26 cellular contexts compared by ENCODE assay signal in genomic region chr20:54872440-54872839, GRCh38.
"Had no signal": no experiment of that assay in that cellular context is flagged by ENCODE, and none has a peak within 500 bp of the region (broad histone marks: within the 10 kb centered on the region; RNA-seq: fewer than 3 reads in every experiment).

No MANE protein-coding gene starts in this region.

- H3K4me1 Mint-ChIP-seq: endodermal cell had no signal

- H3K4me3 Mint-ChIP-seq: dendritic cell treated with granulocyte-macrophage colony-stimulating factor and Interleukin-4, amounts not matched to agents 40 ng/mL and 50 ng/mL, for 4 days; effector memory CD8-positive, alpha-beta T cell; endodermal cell had no signal

- H3K27me3 ChIP-seq: colonic mucosa, esophagus muscularis mucosa, esophagus squamous epithelium, foreskin keratinocyte, gastrocnemius medialis, gastroesophageal sphincter, heart left ventricle, heart right ventricle had no signal

- H3K4me1 ChIP-seq: colonic mucosa, esophagus muscularis mucosa, esophagus squamous epithelium, foreskin keratinocyte, gastrocnemius medialis, gastroesophageal sphincter, heart left ventricle, heart right ventricle had no signal

- H3K9me3 Mint-ChIP-seq: dendritic cell treated with granulocyte-macrophage colony-stimulating factor and Interleukin-4, amounts not matched to agents 40 ng/mL and 50 ng/mL, for 4 days; endodermal cell had no signal

- H3K27me3 Mint-ChIP-seq: dendritic cell treated with granulocyte-macrophage colony-stimulating factor and Interleukin-4, amounts not matched to agents 40 ng/mL and 50 ng/mL, for 4 days; effector memory CD8-positive, alpha-beta T cell had no signal

- ATAC-seq: effector memory CD8-positive, alpha-beta T cell; esophagus mucosa; foreskin keratinocyte; gastrocnemius medialis; gastroesophageal sphincter; heart left ventricle; heart right ventricle had no signal

- H3K36me3 ChIP-seq: colonic mucosa, esophagus muscularis mucosa, esophagus squamous epithelium, gastrocnemius medialis, gastroesophageal sphincter, heart left ventricle, heart right ventricle had no signal

- H3K4me3 ChIP-seq: colonic mucosa, coronary artery, dorsolateral prefrontal cortex, esophagus muscularis mucosa, esophagus squamous epithelium, gastrocnemius medialis, gastroesophageal sphincter, heart left ventricle, heart right ventricle had no signal

- FAIRE-seq: endothelial cell of umbilical vein had no signal

- H3K27ac ChIP-seq: colonic mucosa, coronary artery, dorsolateral prefrontal cortex, epithelial cell of prostate, esophagus muscularis mucosa, esophagus squamous epithelium, foreskin keratinocyte, gastrocnemius medialis, gastroesophageal sphincter, heart left ventricle, heart right ventricle had no signal

- H3K27ac Mint-ChIP-seq: dendritic cell treated with granulocyte-macrophage colony-stimulating factor and Interleukin-4, amounts not matched to agents 40 ng/mL and 50 ng/mL, for 4 days; effector memory CD8-positive, alpha-beta T cell; endodermal cell had no signal

- H3K9me3 ChIP-seq: colonic mucosa, esophagus muscularis mucosa, esophagus squamous epithelium, gastrocnemius medialis, gastroesophageal sphincter, heart right ventricle had no signal

- DNase-seq: colonic mucosa; cortex of kidney; dermis blood vessel endothelial cell; dorsolateral prefrontal cortex; effector CD4-positive, alpha-beta T cell; effector CD8-positive, alpha-beta T cell; effector memory CD4-positive, alpha-beta T cell; effector memory CD8-positive, alpha-beta T cell; endodermal cell; erythroblast; esophagus squamous epithelium; foreskin fibroblast; foreskin keratinocyte; foreskin melanocyte; gastrocnemius medialis; glutamatergic neuron; head of caudate nucleus; heart left ventricle; heart right ventricle had no signal
